ENCODE assay signal across 16 cellular contexts in the genomic region with DNA sequence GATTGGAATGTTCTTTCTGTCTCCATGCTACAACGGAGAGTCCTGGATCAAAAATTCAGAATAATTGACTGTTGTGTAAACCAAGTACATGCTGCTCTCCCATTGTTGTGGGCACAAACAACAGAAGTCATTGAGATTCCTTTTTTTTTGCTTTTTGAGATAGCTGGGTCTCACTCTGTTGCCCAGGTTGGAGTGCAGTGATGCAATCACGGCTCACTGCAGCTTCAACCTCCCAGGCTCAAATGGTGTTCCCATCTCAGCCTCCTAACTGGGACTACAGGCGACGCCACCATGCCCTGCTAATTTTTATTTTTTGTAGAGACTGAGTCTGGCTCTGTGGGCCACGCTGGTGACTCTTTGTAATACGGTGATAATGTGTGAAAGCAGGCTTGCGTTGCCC. TPM values are rescaled to one million over a fixed set of nuclear protein-coding genes. Genes with fewer than 3 reads are reported as not detected.
A peak's percentile ranks its signal among the peaks of the same experiment; 100 is the strongest.
DNase-seq lines count a peak whose midpoint lies in the region; ATAC-seq and TF ChIP-seq lines count a peak whose summit lies in the region.
"Had no signal": no experiment of that assay in that cellular context is flagged by ENCODE, and none has a peak within 500 bp of the region (broad histone marks: within the 10 kb centered on the region; RNA-seq: fewer than 3 reads in every experiment).

No MANE protein-coding gene starts in this region.

- H3K9me3 Mint-ChIP-seq in activated CD4-positive, alpha-beta T cell treated with anti-CD3 and anti-CD28 coated beads for 36 hours (ENCODE audit: low read depth) = no peaks in the 10 kb centered on the region
- H3K9me3 Mint-ChIP-seq in osteocyte (ENCODE audit: unreplicated experiment) = no peaks in the 10 kb centered on the region

- no peaks in the 10 kb centered on the region for H3K27me3 ChIP-seq in HL-60 (ENCODE audit: insufficient read depth, poor library complexity, severe bottlenecking)
- H3K27me3 ChIP-seq in dorsolateral prefrontal cortex = no peaks in the 10 kb centered on the region

- no peak for ATAC-seq in activated CD4-positive, alpha-beta T cell treated with anti-CD3 and anti-CD28 coated beads for 36 hours
- no peak for ATAC-seq in HG03460 (IDR thresholded peaks at IDR 0.05; ENCODE audit: unreplicated experiment)
- ATAC-seq in HG03521 (IDR thresholded peaks at IDR 0.05; ENCODE audit: unreplicated experiment) = no peak
- ATAC-seq: left colon, sciatic nerve had no signal

- H3K36me3 Mint-ChIP-seq in activated CD4-positive, alpha-beta T cell treated with anti-CD3 and anti-CD28 coated beads for 36 hours (ENCODE audit: low read depth) = peaks cover 52% of the 10 kb centered on the region
- H3K36me3 Mint-ChIP-seq in osteocyte (ENCODE audit: unreplicated experiment) = peaks cover 15% of the 10 kb centered on the region

- H3K4me3 ChIP-seq in HL-60 (replicated peaks; ENCODE audit: insufficient read depth, low read length) (no peak overlapping the region), dorsolateral prefrontal cortex (peak overlapping the region in 3 of 59 donors; percentile 10 to 55 (median 16))

- intact Hi-C loops in activated CD4-positive, alpha-beta T cell treated with anti-CD3 and anti-CD28 coated beads for 36 hours (cut with DNase I, micrococcal nuclease) = no loop called here
- intact Hi-C loops in dorsolateral prefrontal cortex (cut with DNase I) = loop anchor here in 1 of 2 donors (2.0 kb wide), 1 partner anchor 30 kb away; no protein-coding TSS in a partner anchor

- CTCF ChIA-PET in activated CD4-positive, alpha-beta T cell treated with anti-CD3 and anti-CD28 coated beads for 36 hours (lab: Charles Lee) = no interaction called here

- peaks cover 34% of the 10 kb centered on the region for H3K4me1 Mint-ChIP-seq in activated CD4-positive, alpha-beta T cell treated with anti-CD3 and anti-CD28 coated beads for 36 hours
- H3K4me1 Mint-ChIP-seq in osteocyte (ENCODE audit: unreplicated experiment) = peaks cover 20% of the 10 kb centered on the region

- POLR2A ChIA-PET in activated CD4-positive, alpha-beta T cell treated with anti-CD3 and anti-CD28 coated beads for 36 hours (lab: Charles Lee) = no interaction called here

- H3K27ac ChIP-seq in HL-60 (replicated peaks) = peak overlapping the region; percentile 94; the same call in 1 of the 2 replicates
- H3K27ac ChIP-seq in dorsolateral prefrontal cortex = peak overlapping the region; percentile 65 to 100 (median 98)
- H3K27ac ChIP-seq: WERI-Rb-1 had no signal

- H3K27ac Mint-ChIP-seq in activated CD4-positive, alpha-beta T cell treated with anti-CD3 and anti-CD28 coated beads for 36 hours = peak overlapping the region; percentile 97
- peak overlapping the region; percentile 95 for H3K27ac Mint-ChIP-seq in osteocyte (ENCODE audit: unreplicated experiment)

- no peaks in the 10 kb centered on the region for H3K27me3 Mint-ChIP-seq in activated CD4-positive, alpha-beta T cell treated with anti-CD3 and anti-CD28 coated beads for 36 hours
- no peaks in the 10 kb centered on the region for H3K27me3 Mint-ChIP-seq in osteocyte (ENCODE audit: unreplicated experiment)

- H3K4me3 Mint-ChIP-seq in activated CD4-positive, alpha-beta T cell treated with anti-CD3 and anti-CD28 coated beads for 36 hours = no peak overlapping the region
- no peak overlapping the region for H3K4me3 Mint-ChIP-seq in osteocyte (ENCODE audit: unreplicated experiment)

- DNase-seq in activated CD4-positive, alpha-beta T cell treated with anti-CD3 and anti-CD28 coated beads for 36 hours = no peak
- no peak for DNase-seq in activated CD4-positive, alpha-beta T cell treated with anti-CD3 and anti-CD28 coated beads, Interleukin-2, amount 50 U/mL, for 1 hour
- no peak for DNase-seq in HL-60 (ENCODE audit: low read depth in 1 of 2, low spot score in 1 of 2)
- no peak for DNase-seq in dorsolateral prefrontal cortex
- no peak for DNase-seq in osteocyte (ENCODE audit: extremely low spot score, unreplicated experiment)
- DNase-seq in epidermal melanocyte (ENCODE audit: insufficient read length, low spot score) = no peak
- DNase-seq: activated T-cell treated with anti-CD3 and anti-CD28 coated beads for 4 hours; Kasumi-1; left colon; SK-N-SH; stimulated activated CD4-positive, alpha-beta T cell treated with anti-CD3 and anti-CD28 coated beads, Interleukin-4, amount 100 ng/mL, for 4 hours; stimulated activated naive CD4-positive, alpha-beta T cell; WERI-Rb-1 had no signal

- TF ChIP-seq CTCF in HL-60 (IDR thresholded peaks at IDR 0.05; ENCODE audit: insufficient read depth, low read length) (no peak), dorsolateral prefrontal cortex (IDR thresholded peaks at IDR 0.05 in 54 of 56, conservative IDR thresholded peaks at IDR 0.05 in 2 of 56; ENCODE audit: low read depth in 1 of 56, partially characterized antibody in 56 of 56) (no peak), osteocyte (IDR thresholded peaks at IDR 0.05) (no peak)

RNA-seq across cellular contexts. Expression of gene NDE1, which starts 24.5 kb away (rescaled TPM):
- total RNA-seq in activated CD4-positive, alpha-beta T cell treated with anti-CD3 and anti-CD28 coated beads for 36 hours = 100 to 1,000 TPM; 107 to 117 TPM
- 100 to 1,000 TPM in 5 of 120 experiments, 10 to 100 TPM in 115; 12.7 to 127 (median 41.9) TPM for total RNA-seq in dorsolateral prefrontal cortex
- 41.0 and 45.4 TPM in 2 replicates for total RNA-seq in osteocyte

RNA-seq across cellular contexts. Expression of gene MARF1, which starts 31.6 kb away (rescaled TPM):
- total RNA-seq in activated CD4-positive, alpha-beta T cell treated with anti-CD3 and anti-CD28 coated beads for 36 hours = 10 to 100 TPM; 50.2 to 72.5 TPM
- 100 to 1,000 TPM; 121 to 278 (median 183) TPM for total RNA-seq in dorsolateral prefrontal cortex
- 79.7 and 83.0 TPM in 2 replicates for total RNA-seq in osteocyte
